1 cellular context compared by ENCODE assay signal in genomic region chr3:141373232-141373631, GRCh38.
TF ChIP-seq lines count a peak whose summit lies in the region.

No MANE protein-coding gene starts in this region.

TF ChIP-seq in IMR-90, 13 proteins besides CTCF, POLR2A, EP300 and RAD21:
- TF ChIP-seq MXI1 (IDR thresholded peaks at IDR 0.05; ENCODE audit: borderline replicate concordance, low read depth, low read length) (no peak), USF2 (IDR thresholded peaks at IDR 0.05; ENCODE audit: low read depth, low read length) (no peak), CEBPB (IDR thresholded peaks at IDR 0.05; ENCODE audit: low read depth, low read length) (no peak), RFX5 (IDR thresholded peaks at IDR 0.05; ENCODE audit: low read depth, low read length) (no peak), MAZ (IDR thresholded peaks at IDR 0.05; ENCODE audit: borderline replicate concordance, low read depth, low read length) (no peak), CHD1 (IDR thresholded peaks at IDR 0.05; ENCODE audit: low read depth, low read length) (no peak), BHLHE40 (IDR thresholded peaks at IDR 0.05; ENCODE audit: low read depth, low read length) (no peak), RCOR1 (IDR thresholded peaks at IDR 0.05; ENCODE audit: insufficient replicate concordance, low read length) (no peak), FOS (IDR thresholded peaks at IDR 0.05; ENCODE audit: low read depth, low read length) (no peak), MAFK (IDR thresholded peaks at IDR 0.05; ENCODE audit: low read depth, low read length) (no peak), NFE2L2 (IDR thresholded peaks at IDR 0.05; ENCODE audit: low read depth, low read length) (no peak), SMC3 (IDR thresholded peaks at IDR 0.05; ENCODE audit: low read depth, low read length) (no peak), ELK1 (IDR thresholded peaks at IDR 0.05; ENCODE audit: borderline replicate concordance, low read depth, low read length) (no peak)
